Comparison of ENCODE assay signal across 11 cellular contexts in the genomic region with DNA sequence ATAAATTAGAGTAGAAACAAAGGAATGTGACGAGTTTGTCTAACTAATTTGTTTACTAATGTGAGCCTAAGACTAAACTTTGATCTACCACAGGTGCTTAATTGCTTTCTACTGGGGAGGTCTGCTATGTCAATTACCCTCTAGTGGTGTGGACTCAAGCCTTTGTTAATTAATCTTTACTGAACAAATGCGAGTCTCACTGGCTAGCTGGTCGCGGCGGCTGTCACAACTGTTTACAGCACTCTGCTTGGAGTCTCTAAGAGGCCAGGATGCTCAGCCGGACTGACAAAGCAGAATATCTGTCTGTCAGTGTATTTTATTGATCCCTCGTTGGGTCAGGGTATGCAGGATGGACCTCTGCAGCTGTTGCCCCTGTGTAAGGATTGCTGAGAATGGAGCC.
DNase-seq lines count a peak whose midpoint lies in the region; ATAC-seq lines count a peak whose summit lies in the region.
"Had no signal": no experiment of that assay in that cellular context is flagged by ENCODE, and none has a peak within 500 bp of the region (broad histone marks: within the 10 kb centered on the region; RNA-seq: fewer than 3 reads in every experiment).

No MANE protein-coding gene starts in this region.

- POLR2A ChIA-PET in T-cell (lab: Charles Lee) = no interaction called here

- H3K27ac Mint-ChIP-seq in stimulated activated naive CD8-positive, alpha-beta T cell treated with anti-CD3 and anti-CD28 coated beads, Interleukin-15, amount 100 ng/mL, for 72 hours = peak overlapping the region in 1 of 2 donors; percentile 90
- H3K27ac Mint-ChIP-seq in memory B cell = no peak overlapping the region
- H3K27ac Mint-ChIP-seq in T-cell = no peak overlapping the region

- DNase-seq in activated T-cell treated with anti-CD3 and anti-CD28 coated beads, Interleukin-2, amount 50 U/mL, for 4 hours = no peak
- DNase-seq in activated T-cell treated with anti-CD3 and anti-CD28 coated beads for 4 hours (no peak), memory B cell (ENCODE audit: low spot score in 2 of 2) (no peak), T-cell (no peak), NCI-H2107 (lab: John Stamatoyannopoulos, UW) (no peak)
- no peak for DNase-seq in stimulated activated naive CD8-positive, alpha-beta T cell treated with anti-CD3 and anti-CD28 coated beads, Interleukin-15, amount 100 ng/mL, for 72 hours
- no peak for DNase-seq in stimulated activated naive CD8-positive, alpha-beta T cell treated with anti-CD3 and anti-CD28 coated beads, Interleukin-15, Interleukin-2, amounts not matched to agents 100 U/mL and 50 U/mL, for 24 hours
- DNase-seq: 8988T, AML-193, DMS53 had no signal

- CTCF ChIA-PET in T-cell (lab: Charles Lee) = no interaction called here

- ATAC-seq in activated T-cell treated with anti-CD3 and anti-CD28 coated beads, Interleukin-2, amount 50 U/mL, for 4 hours = no peak
- ATAC-seq in stimulated activated naive CD8-positive, alpha-beta T cell treated with anti-CD3 and anti-CD28 coated beads, Interleukin-15, amount 100 ng/mL, for 72 hours = no peak
- ATAC-seq in stimulated activated naive CD8-positive, alpha-beta T cell treated with anti-CD3 and anti-CD28 coated beads, Interleukin-15, Interleukin-2, amounts not matched to agents 100 U/mL and 50 U/mL, for 24 hours = no peak
- ATAC-seq in memory B cell (ENCODE audit: low read depth) = no peak
- ATAC-seq in T-cell (replicated peaks in 1 of 4) = no peak
- ATAC-seq: HCT116 had no signal

- no peaks in the 10 kb centered on the region for H3K36me3 Mint-ChIP-seq in activated T-cell treated with anti-CD3 and anti-CD28 coated beads, Interleukin-2, amount 50 U/mL, for 4 hours (ENCODE audit: insufficient read depth)
- H3K36me3 Mint-ChIP-seq in memory B cell = no peaks in the 10 kb centered on the region
- no peaks in the 10 kb centered on the region for H3K36me3 Mint-ChIP-seq in T-cell

- H3K27me3 Mint-ChIP-seq in activated T-cell treated with anti-CD3 and anti-CD28 coated beads, Interleukin-2, amount 50 U/mL, for 4 hours (ENCODE audit: low read depth) = peaks cover 1% of the 10 kb centered on the region
- H3K27me3 Mint-ChIP-seq in stimulated activated naive CD8-positive, alpha-beta T cell treated with anti-CD3 and anti-CD28 coated beads, Interleukin-15, amount 100 ng/mL, for 72 hours = no peaks in the 10 kb centered on the region
- H3K27me3 Mint-ChIP-seq in memory B cell (peaks cover 3% of the 10 kb centered on the region), T-cell (no peaks in the 10 kb centered on the region)

- H3K4me3 Mint-ChIP-seq in activated T-cell treated with anti-CD3 and anti-CD28 coated beads, Interleukin-2, amount 50 U/mL, for 4 hours = peak overlapping the region; percentile 51
- peak overlapping the region; percentile 76 to 79 for H3K4me3 Mint-ChIP-seq in stimulated activated naive CD8-positive, alpha-beta T cell treated with anti-CD3 and anti-CD28 coated beads, Interleukin-15, amount 100 ng/mL, for 72 hours
- H3K4me3 Mint-ChIP-seq in memory B cell (peak overlapping the region; percentile 70), T-cell (peak overlapping the region in 1 of 3 donors; percentile 6)

- no peaks in the 10 kb centered on the region for H3K9me3 Mint-ChIP-seq in activated T-cell treated with anti-CD3 and anti-CD28 coated beads, Interleukin-2, amount 50 U/mL, for 4 hours
- no peaks in the 10 kb centered on the region for H3K9me3 Mint-ChIP-seq in stimulated activated naive CD8-positive, alpha-beta T cell treated with anti-CD3 and anti-CD28 coated beads, Interleukin-15, amount 100 ng/mL, for 72 hours
- no peaks in the 10 kb centered on the region for H3K9me3 Mint-ChIP-seq in memory B cell
- H3K9me3 Mint-ChIP-seq in T-cell = no peaks in the 10 kb centered on the region

- no peaks in the 10 kb centered on the region for H3K4me1 Mint-ChIP-seq in activated T-cell treated with anti-CD3 and anti-CD28 coated beads, Interleukin-2, amount 50 U/mL, for 4 hours (ENCODE audit: low read depth)
- H3K4me1 Mint-ChIP-seq in stimulated activated naive CD8-positive, alpha-beta T cell treated with anti-CD3 and anti-CD28 coated beads, Interleukin-15, amount 100 ng/mL, for 72 hours = no peaks in the 10 kb centered on the region
- H3K4me1 Mint-ChIP-seq in memory B cell = no peaks in the 10 kb centered on the region
- H3K4me1 Mint-ChIP-seq in T-cell = no peaks in the 10 kb centered on the region
